10 cellular contexts compared by ENCODE assay signal in the genomic region with DNA sequence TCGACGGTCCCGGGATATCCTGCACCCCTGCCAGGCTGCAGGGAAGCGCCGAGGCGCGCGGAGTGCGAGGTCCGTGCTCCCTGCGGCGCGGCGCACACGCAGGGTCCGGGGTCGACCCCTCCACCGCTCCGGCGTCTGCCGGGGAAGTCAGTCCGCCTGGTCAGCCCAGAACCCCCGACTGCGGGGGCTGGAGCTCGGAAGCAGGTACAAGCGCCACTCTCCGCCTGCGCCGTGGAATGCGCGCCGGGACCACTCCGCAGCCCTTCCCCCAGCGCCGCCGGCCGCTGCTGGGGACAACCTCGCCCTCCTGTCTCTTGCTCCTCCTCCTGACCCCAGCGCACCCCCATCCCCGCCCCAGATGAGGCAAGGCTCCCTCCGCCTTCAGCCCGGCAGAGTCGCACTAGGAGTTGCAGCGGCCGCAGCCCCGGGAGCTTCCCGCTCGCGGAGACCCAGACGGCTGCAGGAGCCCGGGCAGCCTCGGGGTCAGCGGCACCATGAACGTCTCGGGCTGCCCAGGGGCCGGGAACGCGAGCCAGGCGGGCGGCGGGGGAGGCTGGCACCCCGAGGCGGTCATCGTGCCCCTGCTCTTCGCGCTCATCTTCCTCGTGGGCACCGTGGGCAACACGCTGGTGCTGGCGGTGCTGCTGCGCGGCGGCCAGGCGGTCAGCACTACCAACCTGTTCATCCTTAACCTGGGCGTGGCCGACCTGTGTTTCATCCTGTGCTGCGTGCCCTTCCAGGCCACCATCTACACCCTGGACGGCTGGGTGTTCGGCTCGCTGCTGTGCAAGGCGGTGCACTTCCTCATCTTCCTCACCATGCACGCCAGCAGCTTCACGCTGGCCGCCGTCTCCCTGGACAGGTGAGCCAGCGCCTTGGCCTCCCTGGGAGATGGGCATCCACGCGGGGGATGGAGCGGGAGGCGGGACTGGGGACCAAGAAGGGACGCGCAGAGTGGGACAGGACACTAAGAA. TPM values are rescaled to one million over a fixed set of nuclear protein-coding genes. Genes with fewer than 3 reads are reported as not detected.
DNase-seq lines count a peak whose midpoint lies in the region; ATAC-seq, FAIRE-seq and TF ChIP-seq lines count a peak whose summit lies in the region.
"Had no signal": no experiment of that assay in that cellular context is flagged by ENCODE, and none has a peak within 500 bp of the region (broad histone marks: within the 10 kb centered on the region; RNA-seq: fewer than 3 reads in every experiment).

TSS of gene GALR2 (plus strand) at position 392 of the 974 bp plus-strand sequence. CDS start at position 495, 103 bp downstream.

- H4K20me1 ChIP-seq in neural cell (ENCODE audit: insufficient read depth), result no peaks in the 10 kb centered on the region

- H3F3A ChIP-seq in neural cell (ENCODE audit: insufficient read depth, low read length, poor library complexity, severe bottlenecking), result no peaks in the 10 kb centered on the region

- no peak within 1 kb of the TSS for H2AFZ ChIP-seq in neural cell (ENCODE audit: low read depth, low read length)

- TF ChIP-seq RAD21 in neural cell (conservative IDR thresholded peaks at IDR 0.05), result no peak

- no peak for FAIRE-seq in D721Med (lab: Jason Lieb, UNC)

- H3K4me1 ChIP-seq in CD8-positive, alpha-beta T cell (ENCODE audit: insufficient read depth, low read length), result peaks cover 68% of the 10 kb centered on the region
- H3K4me1 ChIP-seq in HUES48 (ENCODE audit: control insufficient read depth, insufficient read depth, low read length), result peaks cover 23% of the 10 kb centered on the region

- no peak for ATAC-seq in CD8-positive, alpha-beta T cell
- no peak for ATAC-seq in GM21717 (IDR thresholded peaks at IDR 0.05; ENCODE audit: unreplicated experiment)

- peaks cover 64% of the 10 kb centered on the region for H3K4me1 Mint-ChIP-seq in CD8-positive, alpha-beta T cell (ENCODE audit: low read depth)

- H3K36me3 ChIP-seq in CD8-positive, alpha-beta T cell (ENCODE audit: insufficient read depth, low read length), result no peaks in the 10 kb centered on the region
- H3K36me3 ChIP-seq in HUES48 (ENCODE audit: control insufficient read depth, insufficient read depth, low read length), result no peaks in the 10 kb centered on the region
- H3K36me3 ChIP-seq in neural cell (ENCODE audit: insufficient read depth, low read length), result no peaks in the 10 kb centered on the region

- no peaks in the 10 kb centered on the region for H3K9me3 ChIP-seq in CD8-positive, alpha-beta T cell (ENCODE audit: low read length)
- H3K9me3 ChIP-seq in HUES48 (ENCODE audit: control insufficient read depth, insufficient read depth, low read length) (no peaks in the 10 kb centered on the region), neural cell (ENCODE audit: low read length) (no peaks in the 10 kb centered on the region)

- peak within 1 kb of the TSS; percentile 65 for H3K4me3 Mint-ChIP-seq in CD8-positive, alpha-beta T cell

- CTCF ChIA-PET in CD8-positive, alpha-beta T cell (lab: Charles Lee), result interaction anchor here (1.1 to 2.2 kb wide), 4 partner anchors 35 to 263 kb away, joined by 3 to 11 read pairs (median 4); no protein-coding TSS in a partner anchor

- H3K9me2 ChIP-seq in neural cell (ENCODE audit: insufficient read depth, low read length), result no peaks in the 10 kb centered on the region

- peaks cover 14% of the 10 kb centered on the region for H3K36me3 Mint-ChIP-seq in CD8-positive, alpha-beta T cell

- H3K9ac ChIP-seq in HUES48 (ENCODE audit: low read depth, low read length), result no peak within 1 kb of the TSS
- H3K9ac ChIP-seq in neural cell (ENCODE audit: low read length), result no peak within 1 kb of the TSS

- H3K27ac Mint-ChIP-seq in CD8-positive, alpha-beta T cell, result peak within 1 kb of the TSS; percentile 9

- peaks cover 18% of the 10 kb centered on the region for H3K27me3 ChIP-seq in CD8-positive, alpha-beta T cell (ENCODE audit: insufficient read depth, low read length)
- peaks cover 64% of the 10 kb centered on the region for H3K27me3 ChIP-seq in HUES48 (ENCODE audit: control insufficient read depth, insufficient read depth, low read length)
- peaks cover 12 to 53% (median 44%) of the 10 kb centered on the region in 45 donors for H3K27me3 ChIP-seq in dorsolateral prefrontal cortex
- H3K27me3 ChIP-seq in neural cell (ENCODE audit: insufficient read depth, low read depth, low read length), result peaks cover 59% of the 10 kb centered on the region

- peaks cover 30% of the 10 kb centered on the region for H3K79me2 ChIP-seq in neural cell (replicated peaks; ENCODE audit: insufficient read depth, low read length)

- peaks cover 21% of the 10 kb centered on the region for H3K27me3 Mint-ChIP-seq in CD8-positive, alpha-beta T cell (ENCODE audit: low read depth)

- H3K4me3 ChIP-seq in CD8-positive, alpha-beta T cell (ENCODE audit: low read depth, low read length), result no peak within 1 kb of the TSS
- H3K4me3 ChIP-seq in HUES48 (ENCODE audit: low read depth, low read length) (peak within 1 kb of the TSS; percentile 47), dorsolateral prefrontal cortex (peak within 1 kb of the TSS in 31 of 59 donors; percentile 1 to 53 (median 27)), neural cell (ENCODE audit: low read length) (peak within 1 kb of the TSS; percentile 62)

- H3K9me3 Mint-ChIP-seq in CD8-positive, alpha-beta T cell, result no peaks in the 10 kb centered on the region

- no peak within 1 kb of the TSS for H3K4me2 ChIP-seq in neural cell (ENCODE audit: low read length)

- no peak for DNase-seq in CD8-positive, alpha-beta T cell
- no peak for DNase-seq in dorsolateral prefrontal cortex
- DNase-seq in D721Med (ENCODE audit: insufficient read length, low spot score), result no peak
- no peak for DNase-seq in COR-L47 (lab: John Stamatoyannopoulos, UW)
- DNase-seq in GF-D8 (lab: John Stamatoyannopoulos, UW), result no peak
- DNase-seq: activated CD4-positive, CD25-positive, alpha-beta regulatory T cell treated with anti-CD3 and anti-CD28 coated beads, Interleukin-2, amount 50 U/mL, for 72 hours had no signal

- H3K27ac ChIP-seq in CD8-positive, alpha-beta T cell (ENCODE audit: low read depth, low read length), result no peak within 1 kb of the TSS
- no peak within 1 kb of the TSS for H3K27ac ChIP-seq in HUES48 (ENCODE audit: low read depth, low read length)
- H3K27ac ChIP-seq in dorsolateral prefrontal cortex, result no peak within 1 kb of the TSS
- no peak within 1 kb of the TSS for H3K27ac ChIP-seq in neural cell (ENCODE audit: low read length)

- no peak for TF ChIP-seq CTCF in CD8-positive, alpha-beta T cell (IDR thresholded peaks at IDR 0.05)
- no peak for TF ChIP-seq CTCF in dorsolateral prefrontal cortex (IDR thresholded peaks at IDR 0.05 in 54 of 56, conservative IDR thresholded peaks at IDR 0.05 in 2 of 56; ENCODE audit: low read depth in 1 of 56, partially characterized antibody in 56 of 56)
- no peak for TF ChIP-seq CTCF in neural cell (IDR thresholded peaks at IDR 0.05; ENCODE audit: poor library complexity, severe bottlenecking)
- TF ChIP-seq CTCF in D721Med (IDR thresholded peaks at IDR 0.05; ENCODE audit: insufficient read depth, missing control alignments), result no peak

- no peak for TF ChIP-seq EP300 in neural cell (conservative IDR thresholded peaks at IDR 0.05; ENCODE audit: poor library complexity, severe bottlenecking)

- intact Hi-C loops in CD8-positive, alpha-beta T cell (cut with DNase I, micrococcal nuclease), result loop anchor here in 1 of 2 experiments (10.0 kb wide), 1 partner anchor 170 kb away; the partner anchor contains the start of gene MRPL38
- intact Hi-C loops in dorsolateral prefrontal cortex (cut with DNase I), result no loop called here

- POLR2A ChIA-PET in CD8-positive, alpha-beta T cell (lab: Charles Lee), result no interaction called here

TF ChIP-seq in neural cell, 6 proteins besides CTCF, POLR2A, EP300 and RAD21:
- peak; percentile 0 for TF ChIP-seq POLR2AphosphoS5 (IDR thresholded peaks at IDR 0.05)
- no peak for TF ChIP-seq SMC3 (conservative IDR thresholded peaks at IDR 0.05; ENCODE audit: poor library complexity)
- TF ChIP-seq, protein P1, sequence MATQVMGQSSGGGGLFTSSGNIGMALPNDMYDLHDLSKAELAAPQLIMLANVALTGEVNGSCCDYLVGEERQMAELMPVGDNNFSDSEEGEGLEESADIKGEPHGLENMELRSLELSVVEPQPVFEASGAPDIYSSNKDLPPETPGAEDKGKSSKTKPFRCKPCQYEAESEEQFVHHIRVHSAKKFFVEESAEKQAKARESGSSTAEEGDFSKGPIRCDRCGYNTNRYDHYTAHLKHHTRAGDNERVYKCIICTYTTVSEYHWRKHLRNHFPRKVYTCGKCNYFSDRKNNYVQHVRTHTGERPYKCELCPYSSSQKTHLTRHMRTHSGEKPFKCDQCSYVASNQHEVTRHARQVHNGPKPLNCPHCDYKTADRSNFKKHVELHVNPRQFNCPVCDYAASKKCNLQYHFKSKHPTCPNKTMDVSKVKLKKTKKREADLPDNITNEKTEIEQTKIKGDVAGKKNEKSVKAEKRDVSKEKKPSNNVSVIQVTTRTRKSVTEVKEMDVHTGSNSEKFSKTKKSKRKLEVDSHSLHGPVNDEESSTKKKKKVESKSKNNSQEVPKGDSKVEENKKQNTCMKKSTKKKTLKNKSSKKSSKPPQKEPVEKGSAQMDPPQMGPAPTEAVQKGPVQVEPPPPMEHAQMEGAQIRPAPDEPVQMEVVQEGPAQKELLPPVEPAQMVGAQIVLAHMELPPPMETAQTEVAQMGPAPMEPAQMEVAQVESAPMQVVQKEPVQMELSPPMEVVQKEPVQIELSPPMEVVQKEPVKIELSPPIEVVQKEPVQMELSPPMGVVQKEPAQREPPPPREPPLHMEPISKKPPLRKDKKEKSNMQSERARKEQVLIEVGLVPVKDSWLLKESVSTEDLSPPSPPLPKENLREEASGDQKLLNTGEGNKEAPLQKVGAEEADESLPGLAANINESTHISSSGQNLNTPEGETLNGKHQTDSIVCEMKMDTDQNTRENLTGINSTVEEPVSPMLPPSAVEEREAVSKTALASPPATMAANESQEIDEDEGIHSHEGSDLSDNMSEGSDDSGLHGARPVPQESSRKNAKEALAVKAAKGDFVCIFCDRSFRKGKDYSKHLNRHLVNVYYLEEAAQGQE (IDR thresholded peaks at IDR 0.05; ENCODE audit: borderline replicate concordance), result no peak
- no peak for TF ChIP-seq MXI1 (conservative IDR thresholded peaks at IDR 0.05; ENCODE audit: poor library complexity, severe bottlenecking)
- peak; percentile 71 for TF ChIP-seq EZH2 (IDR thresholded peaks at IDR 0.05; ENCODE audit: borderline replicate concordance, insufficient read depth, low read length, poor library complexity, severe bottlenecking)
- TF ChIP-seq TAF1 (IDR thresholded peaks at IDR 0.05; ENCODE audit: low read depth), result no peak

RNA-seq across cellular contexts. Expression of gene GALR2, which starts in this region (rescaled TPM):
- 1 to 10 TPM; 1.7 to 2.4 TPM for total RNA-seq in CD8-positive, alpha-beta T cell
- under 1 TPM in 7 of 120 experiments, not detected in 113; 0.22 to 0.52 (median 0.36) TPM for total RNA-seq in dorsolateral prefrontal cortex
- not detected in 2 replicates for polyA plus RNA-seq in neural cell
- polyA minus RNA-seq in neural cell, result not detected in 2 replicates
- total RNA-seq: temporal lobe had no signal
